ENCODE assay signal across 8 cellular contexts in genomic region chr13:30617315-30618185, GRCh38. TPM values are rescaled to one million over a fixed set of nuclear protein-coding genes. Genes with fewer than 3 reads are reported as not detected.
DNase-seq lines count a peak whose midpoint lies in the region; ATAC-seq lines count a peak whose summit lies in the region.

USPL1 (plus strand) TSS chr13:30617920; CDS start chr13:30621141, 3,221 bp downstream.

- DNase-seq in COR-L47 (lab: John Stamatoyannopoulos, UW) (peak; percentile 97), HT1080 (ENCODE audit: low read depth) (peak; percentile 99), NOMO-1 treated with DMSO at 0.1 percent for 48 hours (lab: John Stamatoyannopoulos, UW; ENCODE audit: unreplicated experiment) (peak; percentile 100), mesenteric fat pad (ENCODE audit: low spot score) (peak; percentile 100)
- peak; percentile 87 to 99 (median 93) for DNase-seq in activated CD8-positive, alpha-beta memory T cell treated with anti-CD3 and anti-CD28 coated beads for 48 hours (ENCODE audit: low read depth in 2 of 3, low spot score in 2 of 3)
- peak; percentile 97 for DNase-seq in stimulated activated CD8-positive, alpha-beta memory T cell treated with anti-CD3 and anti-CD28 coated beads, Interleukin-15, amount 100 ng/mL, for 24 hours (ENCODE audit: low read depth)

- in situ Hi-C loops in endometrial microvascular endothelial cells (cut with HindIII; ENCODE audit: inconsistent ontology term, low pct_unique_long_range_greater_than_20kb, low sequenced_read_pairs): no loop called here

- peak; percentile 88 for ATAC-seq in GM21360 (IDR thresholded peaks at IDR 0.05; ENCODE audit: unreplicated experiment)

RNA-seq across cellular contexts. Expression of gene USPL1, which starts in this region (rescaled TPM):
- total RNA-seq in HT1080 (2014; rRNA removed; shearing (Covaris generic)): 10.7 and 13.5 TPM in 2 replicates
- 10.5 and 13.0 TPM in 2 replicates for polyA plus RNA-seq in HT1080 (2015; cell fraction: cytosol; rRNA removed)
- polyA plus RNA-seq in HT1080 (2015; cell fraction: nucleus; rRNA removed): 38.7 and 40.0 TPM in 2 replicates
- 22.4 TPM for total RNA-seq in endometrial microvascular endothelial cells (ENCODE audit: inconsistent ontology term)
- total RNA-seq in mesenteric fat pad: 17.1 TPM

Comparison
In these comparisons a context has a peak if more than half of its experiments do, and no peak if none do; other contexts are left out.
1. Peak in every context shown above with its lines: DNase-seq and ATAC-seq.